ENCODE assay signal across 14 cellular contexts in the genomic region with DNA sequence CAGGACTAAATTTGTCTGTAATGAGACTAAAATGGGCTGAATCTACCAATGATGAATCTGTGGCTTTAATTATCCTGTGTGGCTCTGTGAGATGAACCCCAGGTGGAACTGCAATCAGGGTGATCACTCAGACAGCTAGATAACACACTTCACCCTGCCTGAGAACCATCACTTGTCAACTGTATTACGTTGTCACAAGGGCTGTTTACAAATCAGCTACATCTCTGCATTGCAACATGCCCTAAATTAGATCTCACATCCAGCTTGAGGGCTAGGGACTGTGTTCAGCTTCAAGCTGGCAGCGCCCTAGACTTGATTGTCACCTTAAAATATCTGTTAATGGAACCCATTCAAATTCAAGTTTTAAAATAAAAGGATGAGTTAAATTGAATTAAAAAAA.
A peak's percentile ranks its signal among the peaks of the same experiment; 100 is the strongest.
DNase-seq lines count a peak whose midpoint lies in the region; ATAC-seq and TF ChIP-seq lines count a peak whose summit lies in the region.
"Had no signal": no experiment of that assay in that cellular context is flagged by ENCODE, and none has a peak within 500 bp of the region (broad histone marks: within the 10 kb centered on the region; RNA-seq: fewer than 3 reads in every experiment).

No MANE protein-coding gene starts in this region.

- intact Hi-C loops in activated T-helper 2 cell treated with anti-CD3 and anti-CD28 coated beads, Interferon-gamma antibody, Interleukin-2, Interleukin-4, amounts not matched to agents 10 μg/mL and 5 μg/mL and 100 μg/mL, durations not matched to agents 14 hours and 24 hours and 36 hours (cut with micrococcal nuclease): no loop called here

- H3K4me3 ChIP-seq in SJCRH30 (no peak overlapping the region), gastroesophageal sphincter (no peak overlapping the region)
- H3K4me3 ChIP-seq: left ventricle myocardium inferior had no signal

- DNase-seq in activated T-cell treated with anti-CD3 and anti-CD28 coated beads, Interleukin-2, amount 50 U/mL, for 24 hours: no peak
- DNase-seq in activated T-cell treated with anti-CD3 and anti-CD28 coated beads, Interleukin-2, amount 50 U/mL, for 48 hours: no peak
- peak in 1 of 2 experiments; percentile 6 for DNase-seq in SJCRH30
- DNase-seq in stimulated activated effector memory CD8-positive, alpha-beta T cell treated with anti-CD3 and anti-CD28 coated beads, Interleukin-12 subunit alpha, Interleukin-12 subunit beta, amount 100 ng/mL, for 72 hours (ENCODE audit: low spot score in 2 of 2): no peak
- DNase-seq in activated T-helper 2 cell treated with anti-CD3 and anti-CD28 coated beads, Interferon-gamma antibody, Interleukin-2, Interleukin-4, amounts not matched to agents 10 μg/mL and 5 μg/mL and 100 μg/mL, durations not matched to agents 14 hours and 24 hours and 36 hours (ENCODE audit: low spot score): no peak
- DNase-seq in activated effector memory CD4-positive, alpha-beta T cell treated with Interleukin-2 at 50 U/mL for 16 hours: no peak
- DNase-seq in kidney tubule cell (ENCODE audit: low spot score): no peak
- DNase-seq: Calu3; left ventricle myocardium inferior; NCI-H2029; stimulated activated CD4-positive, alpha-beta T cell treated with anti-CD3 and anti-CD28 coated beads, Interleukin-12 subunit alpha, Interleukin-12 subunit beta, amount 100 ng/mL, for 4 hours had no signal

- H3K36me3 Mint-ChIP-seq in activated T-cell treated with anti-CD3 and anti-CD28 coated beads, Interleukin-2, amount 50 U/mL, for 24 hours (ENCODE audit: low read depth): peaks cover 6% of the 10 kb centered on the region
- H3K36me3 Mint-ChIP-seq in stimulated activated effector memory CD8-positive, alpha-beta T cell treated with anti-CD3 and anti-CD28 coated beads, Interleukin-12 subunit alpha, Interleukin-12 subunit beta, amount 100 ng/mL, for 72 hours: peaks cover 11% of the 10 kb centered on the region
- peaks cover 26% of the 10 kb centered on the region for H3K36me3 Mint-ChIP-seq in activated T-helper 2 cell treated with anti-CD3 and anti-CD28 coated beads, Interferon-gamma antibody, Interleukin-2, Interleukin-4, amounts not matched to agents 10 μg/mL and 5 μg/mL and 100 μg/mL, durations not matched to agents 14 hours and 24 hours and 36 hours (ENCODE audit: low read depth)

- H3K27ac ChIP-seq in SJCRH30: peak overlapping the region; percentile 89; the same call in 1 of the 2 replicates
- no peak overlapping the region for H3K27ac ChIP-seq in gastroesophageal sphincter
- H3K27ac ChIP-seq: left ventricle myocardium inferior had no signal

- no peak for TF ChIP-seq EP300 in gastroesophageal sphincter (IDR thresholded peaks at IDR 0.05)

- ATAC-seq in gastroesophageal sphincter: peak; percentile 34
- ATAC-seq in stimulated activated effector memory CD8-positive, alpha-beta T cell treated with anti-CD3 and anti-CD28 coated beads, Interleukin-12 subunit alpha, Interleukin-12 subunit beta, amount 100 ng/mL, for 72 hours: peak; percentile 38

- 20 to 73% methylated on average over 1 to 2 of the region's 2 CpGs for WGBS in gastroesophageal sphincter (ENCODE audit: low coverage in 1 of 2), 2 donors

- H3K27me3 Mint-ChIP-seq in activated T-cell treated with anti-CD3 and anti-CD28 coated beads, Interleukin-2, amount 50 U/mL, for 24 hours: no peaks in the 10 kb centered on the region
- no peaks in the 10 kb centered on the region for H3K27me3 Mint-ChIP-seq in activated T-helper 2 cell treated with anti-CD3 and anti-CD28 coated beads, Interferon-gamma antibody, Interleukin-2, Interleukin-4, amounts not matched to agents 10 μg/mL and 5 μg/mL and 100 μg/mL, durations not matched to agents 14 hours and 24 hours and 36 hours (ENCODE audit: low read depth)
- H3K27me3 Mint-ChIP-seq: activated naive CD4-positive, alpha-beta T cell treated with anti-CD3 and anti-CD28 coated beads, Interleukin-2, amount 50 U/mL, for 24 hours; progenitor cell of endocrine pancreas had no signal

- H3K4me1 ChIP-seq in SJCRH30: peaks cover 32% of the 10 kb centered on the region
- no peaks in the 10 kb centered on the region for H3K4me1 ChIP-seq in gastroesophageal sphincter

- H3K9me3 ChIP-seq in SJCRH30 (replicated peaks) (no peaks in the 10 kb centered on the region), gastroesophageal sphincter (no peaks in the 10 kb centered on the region)
- H3K9me3 ChIP-seq: left ventricle myocardium inferior had no signal

- TF ChIP-seq CTCF in gastroesophageal sphincter (IDR thresholded peaks at IDR 0.05): no peak

- no peaks in the 10 kb centered on the region for H3K9me3 Mint-ChIP-seq in activated T-cell treated with anti-CD3 and anti-CD28 coated beads, Interleukin-2, amount 50 U/mL, for 24 hours
- no peaks in the 10 kb centered on the region for H3K9me3 Mint-ChIP-seq in stimulated activated effector memory CD8-positive, alpha-beta T cell treated with anti-CD3 and anti-CD28 coated beads, Interleukin-12 subunit alpha, Interleukin-12 subunit beta, amount 100 ng/mL, for 72 hours
- H3K9me3 Mint-ChIP-seq in activated T-helper 2 cell treated with anti-CD3 and anti-CD28 coated beads, Interferon-gamma antibody, Interleukin-2, Interleukin-4, amounts not matched to agents 10 μg/mL and 5 μg/mL and 100 μg/mL, durations not matched to agents 14 hours and 24 hours and 36 hours: peaks cover 4% of the 10 kb centered on the region
- H3K9me3 Mint-ChIP-seq: activated naive CD4-positive, alpha-beta T cell treated with anti-CD3 and anti-CD28 coated beads, Interleukin-2, amount 50 U/mL, for 24 hours had no signal

- peaks cover 52% of the 10 kb centered on the region for H3K4me1 Mint-ChIP-seq in activated T-cell treated with anti-CD3 and anti-CD28 coated beads, Interleukin-2, amount 50 U/mL, for 24 hours (ENCODE audit: low read depth)
- H3K4me1 Mint-ChIP-seq in stimulated activated effector memory CD8-positive, alpha-beta T cell treated with anti-CD3 and anti-CD28 coated beads, Interleukin-12 subunit alpha, Interleukin-12 subunit beta, amount 100 ng/mL, for 72 hours: peaks cover 54% of the 10 kb centered on the region
- peaks cover 53% of the 10 kb centered on the region for H3K4me1 Mint-ChIP-seq in activated T-helper 2 cell treated with anti-CD3 and anti-CD28 coated beads, Interferon-gamma antibody, Interleukin-2, Interleukin-4, amounts not matched to agents 10 μg/mL and 5 μg/mL and 100 μg/mL, durations not matched to agents 14 hours and 24 hours and 36 hours (ENCODE audit: low read depth)

- H3K4me3 Mint-ChIP-seq in activated T-cell treated with anti-CD3 and anti-CD28 coated beads, Interleukin-2, amount 50 U/mL, for 24 hours: no peak overlapping the region
- no peak overlapping the region for H3K4me3 Mint-ChIP-seq in stimulated activated effector memory CD8-positive, alpha-beta T cell treated with anti-CD3 and anti-CD28 coated beads, Interleukin-12 subunit alpha, Interleukin-12 subunit beta, amount 100 ng/mL, for 72 hours
- no peak overlapping the region for H3K4me3 Mint-ChIP-seq in activated T-helper 2 cell treated with anti-CD3 and anti-CD28 coated beads, Interferon-gamma antibody, Interleukin-2, Interleukin-4, amounts not matched to agents 10 μg/mL and 5 μg/mL and 100 μg/mL, durations not matched to agents 14 hours and 24 hours and 36 hours (ENCODE audit: low read depth)
- H3K4me3 Mint-ChIP-seq: activated naive CD4-positive, alpha-beta T cell treated with anti-CD3 and anti-CD28 coated beads, Interleukin-2, amount 50 U/mL, for 24 hours had no signal

- peak overlapping the region; percentile 27 for H3K27ac Mint-ChIP-seq in activated T-cell treated with anti-CD3 and anti-CD28 coated beads, Interleukin-2, amount 50 U/mL, for 24 hours
- no peak overlapping the region for H3K27ac Mint-ChIP-seq in stimulated activated effector memory CD8-positive, alpha-beta T cell treated with anti-CD3 and anti-CD28 coated beads, Interleukin-12 subunit alpha, Interleukin-12 subunit beta, amount 100 ng/mL, for 72 hours
- H3K27ac Mint-ChIP-seq in activated T-helper 2 cell treated with anti-CD3 and anti-CD28 coated beads, Interferon-gamma antibody, Interleukin-2, Interleukin-4, amounts not matched to agents 10 μg/mL and 5 μg/mL and 100 μg/mL, durations not matched to agents 14 hours and 24 hours and 36 hours: no peak overlapping the region
- H3K27ac Mint-ChIP-seq: progenitor cell of endocrine pancreas had no signal

- no peak for TF ChIP-seq POLR2A in gastroesophageal sphincter (IDR thresholded peaks at IDR 0.05)

- no peaks in the 10 kb centered on the region for H3K27me3 ChIP-seq in SJCRH30
- no peaks in the 10 kb centered on the region for H3K27me3 ChIP-seq in gastroesophageal sphincter

- H3K36me3 ChIP-seq in SJCRH30: no peaks in the 10 kb centered on the region
- no peaks in the 10 kb centered on the region for H3K36me3 ChIP-seq in gastroesophageal sphincter
- H3K36me3 ChIP-seq: left ventricle myocardium inferior had no signal
